22 cellular contexts compared by ENCODE assay signal in genomic region chr3:111033470-111034108, GRCh38.
"Had no signal": no experiment of that assay in that cellular context is flagged by ENCODE, and none has a peak within 500 bp of the region (broad histone marks: within the 10 kb centered on the region; RNA-seq: fewer than 3 reads in every experiment).

No MANE protein-coding gene starts in this region.

- H3K36me3 ChIP-seq: esophagus squamous epithelium, gastrocnemius medialis, prostate gland, right atrium auricular region, transverse colon, vagina had no signal

- H3K27ac ChIP-seq: body of pancreas, esophagus squamous epithelium, gastrocnemius medialis, prostate gland, right atrium auricular region, skin epidermis, transverse colon, vagina had no signal

- H3K4me1 ChIP-seq: body of pancreas, esophagus squamous epithelium, gastrocnemius medialis, prostate gland, right atrium auricular region, transverse colon, vagina had no signal

- ATAC-seq: body of pancreas; gastrocnemius medialis; left ventricle myocardium superior; natural killer cell; stimulated activated effector memory CD8-positive, alpha-beta T cell treated with anti-CD3 and anti-CD28 coated beads, Interleukin-12 subunit alpha, Interleukin-12 subunit beta, amount 100 ng/mL, for 72 hours had no signal

- H3K9me3 ChIP-seq: body of pancreas, gastrocnemius medialis, prostate gland, right atrium auricular region had no signal

- H3K4me3 ChIP-seq: body of pancreas, esophagus squamous epithelium, gastrocnemius medialis, prostate gland, right atrium auricular region, skin epidermis, transverse colon, vagina had no signal

- H3K27me3 ChIP-seq: body of pancreas, esophagus squamous epithelium, gastrocnemius medialis, right atrium auricular region, transverse colon, vagina had no signal

- DNase-seq: activated CD4-positive, alpha-beta T cell treated with anti-CD3 and anti-CD28 coated beads for 1 hour; activated gamma-delta T cell treated with Interleukin-2 at 50 U/mL for 16 hours; activated T-cell treated with anti-CD3 and anti-CD28 coated beads, Interleukin-2, amount 50 U/mL, for 1 hour; anterior cingulate cortex; body of pancreas; caudate nucleus; effector CD4-positive, alpha-beta T cell; esophagus squamous epithelium; gastrocnemius medialis; head of caudate nucleus; islet precursor cell; left ventricle myocardium superior; mammary epithelial cell; natural killer cell; stimulated activated CD4-positive, alpha-beta T cell treated with anti-CD3 and anti-CD28 coated beads, Interleukin-2, amount 100 ng/mL, for 24 hours; T-helper 9 cell; transverse colon had no signal
